Comparison of ENCODE assay signal across 9 cellular contexts in the genomic region with DNA sequence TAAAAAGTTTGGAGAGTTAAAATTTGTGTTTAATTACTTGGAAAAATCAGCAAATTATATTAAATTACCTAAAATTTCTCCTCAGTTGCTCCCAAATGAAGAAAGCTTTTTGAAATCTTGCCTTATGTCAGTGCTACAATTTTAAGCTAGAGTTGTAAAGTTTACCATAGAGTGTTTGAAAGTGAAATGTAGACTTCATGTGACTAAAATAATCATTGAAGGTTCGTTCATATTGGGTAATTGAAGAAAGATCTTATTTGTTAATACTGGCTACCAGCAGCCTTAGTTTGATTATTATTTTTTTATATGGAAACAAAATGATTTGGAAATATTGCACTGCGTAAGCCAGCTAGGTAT. TPM values are rescaled to one million over a fixed set of nuclear protein-coding genes. Genes with fewer than 3 reads are reported as not detected.
A peak's percentile ranks its signal among the peaks of the same experiment; 100 is the strongest.
DNase-seq lines count a peak whose midpoint lies in the region; ATAC-seq, FAIRE-seq and TF ChIP-seq lines count a peak whose summit lies in the region.
"Had no signal": no experiment of that assay in that cellular context is flagged by ENCODE, and none has a peak within 500 bp of the region (broad histone marks: within the 10 kb centered on the region; RNA-seq: fewer than 3 reads in every experiment).

No MANE protein-coding gene starts in this region.

- H3K4me1 Mint-ChIP-seq in naive thymus-derived CD4-positive, alpha-beta T cell: peaks cover 60 to 76% (median 70%) of the 10 kb centered on the region in 7 donors

- TF ChIP-seq POLR2A in IMR-90 (IDR thresholded peaks at IDR 0.05; ENCODE audit: low read depth, low read length): no peak

- no peak for DNase-seq in IMR-90
- no peak for DNase-seq in astrocyte of the spinal cord (ENCODE audit: low read depth, low spot score)
- DNase-seq in naive thymus-derived CD4-positive, alpha-beta T cell: no peak
- DNase-seq in glomerular visceral epithelial cell (ENCODE audit: extremely low spot score): no peak
- DNase-seq in NCI-H526 (lab: John Stamatoyannopoulos, UW): no peak
- DNase-seq in COLO668 (lab: John Stamatoyannopoulos, UW; ENCODE audit: unreplicated experiment): no peak
- DNase-seq in D721Med (ENCODE audit: insufficient read length, low spot score): no peak
- DNase-seq: SIG-M5 had no signal

- FAIRE-seq in D721Med (lab: Jason Lieb, UNC): no peak

- H4K91ac ChIP-seq in IMR-90 (ENCODE audit: insufficient read depth, low read depth, low read length): no peak overlapping the region

- TF ChIP-seq RAD21 in IMR-90 (IDR thresholded peaks at IDR 0.05; ENCODE audit: low read length): no peak

- peaks cover 60% of the 10 kb centered on the region for H3K4me1 ChIP-seq in BLaER1
- H3K4me1 ChIP-seq in IMR-90 (ENCODE audit: control insufficient read depth, insufficient read depth, low read length): peaks cover 6% of the 10 kb centered on the region
- peaks cover 54 to 56% of the 10 kb centered on the region in 2 donors for H3K4me1 ChIP-seq in naive thymus-derived CD4-positive, alpha-beta T cell (ENCODE audit: control insufficient read depth in 2 of 2, insufficient read depth in 2 of 2, low read length in 2 of 2)

- H3K4me2 ChIP-seq in BLaER1: peak overlapping the region; percentile 86
- peak overlapping the region; percentile 92; the same call in 1 of the 2 replicates for H3K4me2 ChIP-seq in IMR-90 (ENCODE audit: low read depth, low read length)

- H2BK120ac ChIP-seq in IMR-90 (ENCODE audit: low read depth, low read length): no peak overlapping the region

- H3K9me3 ChIP-seq in BLaER1 (peaks cover 11% of the 10 kb centered on the region; the same call in 1 of the 2 replicates), IMR-90 (ENCODE audit: control insufficient read depth, insufficient read depth, low read length) (no peaks in the 10 kb centered on the region)
- H3K9me3 ChIP-seq in naive thymus-derived CD4-positive, alpha-beta T cell (ENCODE audit: control insufficient read depth in 2 of 3, low read length in 3 of 3): no peaks in the 10 kb centered on the region

- H4K20me1 ChIP-seq in BLaER1 (peaks cover 88% of the 10 kb centered on the region), IMR-90 (ENCODE audit: insufficient read depth, low read length) (peaks cover 71% of the 10 kb centered on the region)

- H3K79me1 ChIP-seq in IMR-90 (ENCODE audit: low read depth in 1 of 2, low read length in 2 of 2): peaks cover 0 to 27% of the 10 kb centered on the region in 2 experiments; a peak in 2 of 4 replicates

- no peak overlapping the region for H2BK5ac ChIP-seq in IMR-90 (ENCODE audit: low read depth, low read length, poor library complexity, severe bottlenecking)

- no peak overlapping the region for H3K4ac ChIP-seq in IMR-90 (ENCODE audit: low read depth, low read length)

- no peak overlapping the region for H4K8ac ChIP-seq in IMR-90 (ENCODE audit: low read depth in 2 of 2, low read length in 2 of 2)

- peaks cover 0 to 3% (median 0%) of the 10 kb centered on the region in 5 donors for H3K27me3 Mint-ChIP-seq in naive thymus-derived CD4-positive, alpha-beta T cell

- H3K27me3 ChIP-seq in BLaER1 (no peaks in the 10 kb centered on the region), IMR-90 (ENCODE audit: control insufficient read depth, insufficient read depth, low read length) (no peaks in the 10 kb centered on the region)
- H3K27me3 ChIP-seq in naive thymus-derived CD4-positive, alpha-beta T cell (ENCODE audit: control insufficient read depth in 2 of 2, insufficient read depth in 2 of 2, low read length in 2 of 2): no peaks in the 10 kb centered on the region

- H3K56ac ChIP-seq in IMR-90 (ENCODE audit: extremely low read depth, insufficient read depth, low read length): no peak overlapping the region

- peaks cover 11% of the 10 kb centered on the region for H3K36me3 ChIP-seq in BLaER1
- H3K36me3 ChIP-seq in IMR-90 (ENCODE audit: control insufficient read depth, insufficient read depth, low read length): no peaks in the 10 kb centered on the region
- H3K36me3 ChIP-seq in naive thymus-derived CD4-positive, alpha-beta T cell (ENCODE audit: control insufficient read depth in 2 of 3, insufficient read depth in 3 of 3, low read length in 3 of 3): peaks cover 0 to 4% (median 0%) of the 10 kb centered on the region in 3 experiments

- peak overlapping the region; percentile 67; the same call in 1 of the 2 replicates for H3K9ac ChIP-seq in BLaER1
- H3K9ac ChIP-seq in IMR-90 (ENCODE audit: low read depth, low read length): no peak overlapping the region

- H2AK9ac ChIP-seq in IMR-90 (replicated peaks; ENCODE audit: low read depth, low read length, poor library complexity): no peak overlapping the region

- no peak overlapping the region for H2BK15ac ChIP-seq in IMR-90 (ENCODE audit: low read depth, low read length)

- in situ Hi-C loops in IMR-90 (cut with MboI; ENCODE audit: low sequenced_read_pairs) (no loop called here), astrocyte of the spinal cord (cut with HindIII; ENCODE audit: low sequenced_read_pairs) (no loop called here)

- no CpG with 5 or more reads among the region's 2 CpGs for WGBS in IMR-90 (ENCODE audit: extremely low coverage in 2 of 2, insufficient read length in 1 of 2), 2 experiments

- ATAC-seq in IMR-90 (ENCODE audit: low read depth): no peak
- no peak for ATAC-seq in naive thymus-derived CD4-positive, alpha-beta T cell

- no peak overlapping the region for H2AFZ ChIP-seq in IMR-90 (replicated peaks; ENCODE audit: low read length, poor library complexity)

- POLR2A ChIA-PET in IMR-90 (lab: Charles Lee; ENCODE audit: unreplicated experiment): no interaction called here
- POLR2A ChIA-PET in naive thymus-derived CD4-positive, alpha-beta T cell (lab: Charles Lee): interaction anchor here (0.7 to 1.8 kb wide), 6 partner anchors 12 to 104 kb away, joined by 3 to 9 read pairs (median 4); a partner anchor contains a TSS

- CTCF ChIA-PET in IMR-90 (lab: Yijun Ruan, JAX): interaction anchor here (0.6 to 0.7 kb wide), 3 partner anchors 51 to 277 kb away, joined by 3 to 4 read pairs (median 3); no protein-coding TSS in a partner anchor
- CTCF ChIA-PET in naive thymus-derived CD4-positive, alpha-beta T cell (lab: Charles Lee): interaction anchor here (0.8 to 1.3 kb wide), 3 partner anchors 11 to 91 kb away, joined by 3 to 4 read pairs (median 4); no protein-coding TSS in a partner anchor

- H3K23ac ChIP-seq in IMR-90 (ENCODE audit: low read depth, low read length): no peak overlapping the region

- H4K5ac ChIP-seq in IMR-90 (ENCODE audit: low read depth, low read length): no peak overlapping the region

- no peak overlapping the region for H3K14ac ChIP-seq in IMR-90 (replicated peaks; ENCODE audit: low read depth, low read length)

- TF ChIP-seq CTCF in IMR-90 (conservative IDR thresholded peaks at IDR 0.05; ENCODE audit: low read depth, low read length) (no peak), astrocyte of the spinal cord (IDR thresholded peaks at IDR 0.05; ENCODE audit: low read depth, low read length) (no peak), D721Med (IDR thresholded peaks at IDR 0.05; ENCODE audit: insufficient read depth, missing control alignments) (no peak)

- H3K27ac ChIP-seq in BLaER1 (peak overlapping the region; percentile 56; the same call in 1 of the 2 replicates), IMR-90 (ENCODE audit: insufficient read depth, low read length) (no peak overlapping the region)
- H3K27ac ChIP-seq in naive thymus-derived CD4-positive, alpha-beta T cell (ENCODE audit: low read depth, low read length): peak overlapping the region; percentile 99

- no peak overlapping the region for H2AK5ac ChIP-seq in IMR-90 (ENCODE audit: low read depth, low read length)

- H3K4me3 ChIP-seq in BLaER1: no peak overlapping the region
- no peak overlapping the region for H3K4me3 ChIP-seq in IMR-90 (ENCODE audit: insufficient read depth, low read depth, low read length)
- peak overlapping the region; percentile 28 for H3K4me3 ChIP-seq in astrocyte of the spinal cord (ENCODE audit: low read depth, low read length)
- peak overlapping the region; percentile 53 for H3K4me3 ChIP-seq in naive thymus-derived CD4-positive, alpha-beta T cell (ENCODE audit: low read length)

- H2BK20ac ChIP-seq in IMR-90 (ENCODE audit: low read depth, low read length): no peak overlapping the region

- H3K27ac Mint-ChIP-seq in naive thymus-derived CD4-positive, alpha-beta T cell: peak overlapping the region; percentile 5 to 93 (median 88)

- no peak overlapping the region for H3K18ac ChIP-seq in IMR-90 (ENCODE audit: low read depth, low read length)

- H3K4me3 Mint-ChIP-seq in naive thymus-derived CD4-positive, alpha-beta T cell: peak overlapping the region; percentile 8 to 92 (median 86)

- intact Hi-C loops in IMR-90 (cut with micrococcal nuclease): loop anchor here (5.0 kb wide), 1 partner anchor 41 kb away; no protein-coding TSS in a partner anchor
- intact Hi-C loops in naive thymus-derived CD4-positive, alpha-beta T cell (cut with micrococcal nuclease): loop anchor here in 1 of 2 donors (5.0 kb wide), 1 partner anchor 36 kb away; no protein-coding TSS in a partner anchor

- H3K9me3 Mint-ChIP-seq in naive thymus-derived CD4-positive, alpha-beta T cell: peaks cover 0 to 9% (median 0%) of the 10 kb centered on the region in 11 donors

- no TSS peak for BruUV-seq in IMR-90 (replicated peaks; lab: Mats Ljungman, UMichigan)

- peaks cover 16% of the 10 kb centered on the region for H3K9me1 ChIP-seq in IMR-90 (ENCODE audit: insufficient read depth, low read length)

- H3K36me3 Mint-ChIP-seq in naive thymus-derived CD4-positive, alpha-beta T cell: peaks cover 4 to 12% (median 4%) of the 10 kb centered on the region in 5 donors

- dilution Hi-C loops in IMR-90 (cut with HindIII; ENCODE audit: low sequenced_read_pairs, unreplicated experiment): no loop called here

TF ChIP-seq in IMR-90, 13 proteins besides CTCF, POLR2A, EP300 and RAD21:
- TF ChIP-seq FOS (IDR thresholded peaks at IDR 0.05; ENCODE audit: low read depth, low read length): no peak

RNA-seq across cellular contexts. Expression of a gene that starts 4.4 kb away (rescaled TPM):
- 41.9 and 50.5 TPM in 2 replicates for total RNA-seq in IMR-90 (2012; rRNA removed)
- polyA plus RNA-seq in IMR-90 (2012; rRNA removed): 18.6 and 22.2 TPM in 2 replicates
- polyA plus RNA-seq in IMR-90 (2012; cell fraction: cytosol; rRNA removed): 3.9 and 14.0 TPM in 2 replicates
- polyA plus RNA-seq in IMR-90 (2012; cell fraction: nucleus; rRNA removed; ENCODE audit: low replicate concordance): 55.1 and 65.8 TPM in 2 replicates
- 100 to 1,000 TPM in 4 of 5 experiments, 10 to 100 TPM in 1; 86.0 to 142 (median 125) TPM for total RNA-seq in naive thymus-derived CD4-positive, alpha-beta T cell
- 1 to 10 TPM; 3.3 to 7.6 TPM for polyA plus RNA-seq in naive thymus-derived CD4-positive, alpha-beta T cell

Comparison
In these comparisons a context has a peak if more than half of its experiments do, and no peak if none do; other contexts are left out.
1. H3K4me3 ChIP-seq: peak in astrocyte of the spinal cord (single experiment) and naive thymus-derived CD4-positive, alpha-beta T cell (single experiment); none in BLaER1 (single experiment) and IMR-90 (single experiment).